ENCODE assay signal across 8 cellular contexts in genomic region chr15:71103102-71103676, GRCh38. TPM values are rescaled to one million over a fixed set of nuclear protein-coding genes. Genes with fewer than 3 reads are reported as not detected.
A peak's percentile ranks its signal among the peaks of the same experiment; 100 is the strongest.
DNase-seq lines count a peak whose midpoint lies in the region; ATAC-seq and TF ChIP-seq lines count a peak whose summit lies in the region.

No MANE protein-coding gene starts in this region.

- no TSS peak for BruUV-seq in OCI-LY7 (replicated peaks; lab: Mats Ljungman, UMichigan)

- H3K27ac ChIP-seq in DOHH2 (ENCODE audit: low read depth, low read length) (no peak overlapping the region), OCI-LY7 (ENCODE audit: low read depth, low read length, poor library complexity, severe bottlenecking) (no peak overlapping the region), esophagus muscularis mucosa (replicated peaks in 1 of 4) (no peak overlapping the region)

- H3K36me3 ChIP-seq in DOHH2 (ENCODE audit: control insufficient read depth, low read length) (no peaks in the 10 kb centered on the region), OCI-LY7 (ENCODE audit: insufficient read depth, low read length) (no peaks in the 10 kb centered on the region), esophagus muscularis mucosa (no peaks in the 10 kb centered on the region)

- no peaks in the 10 kb centered on the region for H3K4me1 ChIP-seq in DOHH2 (ENCODE audit: control insufficient read depth, low read length)
- no peaks in the 10 kb centered on the region for H3K4me1 ChIP-seq in OCI-LY7 (ENCODE audit: insufficient read depth, low read length, poor library complexity, severe bottlenecking)
- H3K4me1 ChIP-seq in esophagus muscularis mucosa = no peaks in the 10 kb centered on the region

- no peak for TF ChIP-seq EP300 in esophagus muscularis mucosa (IDR thresholded peaks at IDR 0.05)

- POLR2A ChIA-PET in OCI-LY7 (lab: Charles Lee) = no interaction called here

- no peaks in the 10 kb centered on the region for H3K79me2 ChIP-seq in DOHH2 (ENCODE audit: control insufficient read depth, low read length)
- H3K79me2 ChIP-seq in OCI-LY7 (ENCODE audit: insufficient read depth, low read depth, low read length) = no peaks in the 10 kb centered on the region

- intact Hi-C loops in OCI-LY7 (cut with micrococcal nuclease; ENCODE audit: unreplicated experiment) = no loop called here
- intact Hi-C loops in esophagus muscularis mucosa (cut with DNase I) = no loop called here

- no peaks in the 10 kb centered on the region for H3F3A ChIP-seq in DOHH2 (ENCODE audit: control insufficient read depth, insufficient read depth)

- CTCF ChIA-PET in OCI-LY7 (lab: Charles Lee; ENCODE audit: unreplicated experiment) = no interaction called here

- TF ChIP-seq CTCF in DOHH2 (IDR thresholded peaks at IDR 0.05; ENCODE audit: low read depth, low read length, poor library complexity, severe bottlenecking) = peak; percentile 29
- TF ChIP-seq CTCF in OCI-LY7 (conservative IDR thresholded peaks at IDR 0.05; ENCODE audit: low read length) = peak; percentile 65
- no peak for TF ChIP-seq CTCF in esophagus muscularis mucosa (IDR thresholded peaks at IDR 0.05)

- H3K9me2 ChIP-seq in DOHH2 (replicated peaks; ENCODE audit: control insufficient read depth, low read length) = no peaks in the 10 kb centered on the region
- no peaks in the 10 kb centered on the region for H3K9me2 ChIP-seq in OCI-LY7 (ENCODE audit: insufficient read depth, low read length)

- H4K20me1 ChIP-seq in DOHH2 (ENCODE audit: control insufficient read depth, insufficient read depth, low read depth, low read length) = no peaks in the 10 kb centered on the region
- H4K20me1 ChIP-seq in OCI-LY7 (ENCODE audit: insufficient read depth, low read length) = no peaks in the 10 kb centered on the region

- no peak for ATAC-seq in GM21528 (IDR thresholded peaks at IDR 0.05; ENCODE audit: low FRiP score, unreplicated experiment)

- H2AFZ ChIP-seq in OCI-LY7 (ENCODE audit: low read length) = no peak overlapping the region

- 79% methylated on average over 2 of the region's 2 CpGs for WGBS in esophagus muscularis mucosa

- no peaks in the 10 kb centered on the region for H3K27me3 ChIP-seq in DOHH2 (ENCODE audit: control insufficient read depth, low read length)
- no peaks in the 10 kb centered on the region for H3K27me3 ChIP-seq in esophagus muscularis mucosa

- DNase-seq in HCEC 1CT (peak; percentile 72), OCI-LY7 (ENCODE audit: low spot score) (peak; percentile 18), glomerular visceral epithelial cell (ENCODE audit: extremely low spot score) (peak; percentile 40), esophagus muscularis mucosa (ENCODE audit: extremely low spot score) (no peak)
- DNase-seq in stimulated activated CD4-positive, alpha-beta T cell treated with anti-CD3 and anti-CD28 coated beads, Interleukin-12 subunit alpha, Interleukin-12 subunit beta, amount 100 ng/mL, for 4 hours = no peak
- DNase-seq in activated naive CD4-positive, alpha-beta T cell treated with anti-CD3 and anti-CD28 coated beads, Interleukin-2, amount 50 U/mL, for 16 hours = no peak

- H3K9me3 ChIP-seq in DOHH2 (ENCODE audit: control insufficient read depth, insufficient read depth, low read length) = no peaks in the 10 kb centered on the region
- H3K9me3 ChIP-seq in OCI-LY7 (ENCODE audit: low read length) = no peaks in the 10 kb centered on the region
- H3K9me3 ChIP-seq in esophagus muscularis mucosa = no peaks in the 10 kb centered on the region

- no peak for TF ChIP-seq POLR2A in esophagus muscularis mucosa (IDR thresholded peaks at IDR 0.05; ENCODE audit: low read depth)

- H3K4me2 ChIP-seq in DOHH2 (ENCODE audit: low read length) (no peak overlapping the region), OCI-LY7 (ENCODE audit: low read length) (no peak overlapping the region)

- H3K4me3 ChIP-seq in DOHH2 (ENCODE audit: low read length) (no peak overlapping the region), OCI-LY7 (ENCODE audit: low read depth, low read length, poor library complexity, severe bottlenecking) (no peak overlapping the region), esophagus muscularis mucosa (no peak overlapping the region)

RNA-seq across cellular contexts. Expression of gene THSD4, which starts 12.1 kb away (rescaled TPM):
- total RNA-seq in OCI-LY7 (2014; rRNA removed; shearing (Covaris generic)) = not detected in 2 replicates
- total RNA-seq in OCI-LY7 (2022) (not detected in 2 replicates), esophagus muscularis mucosa (1 to 10 TPM; 3.2 to 6.6 (median 5.6) TPM)

Comparison
In these comparisons a context has a peak if more than half of its experiments do, and no peak if none do; other contexts are left out.
1. CTCF ChIP-seq: peak in DOHH2 (single experiment) and OCI-LY7 (single experiment); none in esophagus muscularis mucosa (0 of 3).
2. DNase-seq: peak in HCEC 1CT (single experiment), OCI-LY7 (single experiment) and glomerular visceral epithelial cell (single experiment); none in esophagus muscularis mucosa (single experiment), stimulated activated CD4-positive, alpha-beta T cell treated with anti-CD3 and anti-CD28 coated beads, Interleukin-12 subunit alpha, Interleukin-12 subunit beta, amount 100 ng/mL, for 4 hours (single experiment) and activated naive CD4-positive, alpha-beta T cell treated with anti-CD3 and anti-CD28 coated beads, Interleukin-2, amount 50 U/mL, for 16 hours (single experiment).